ENCODE assay signal across 9 cellular contexts in genomic region chr5:54159153-54159836, GRCh38.
DNase-seq lines count a peak whose midpoint lies in the region; ATAC-seq, FAIRE-seq and TF ChIP-seq lines count a peak whose summit lies in the region.
"Had no signal": no experiment of that assay in that cellular context is flagged by ENCODE, and none has a peak within 500 bp of the region (broad histone marks: within the 10 kb centered on the region; RNA-seq: fewer than 3 reads in every experiment).

No MANE protein-coding gene starts in this region.

- in situ Hi-C loops in GM13977 (cut with MboI; ENCODE audit: low pct_unique_long_range_greater_than_20kb, low sequenced_read_pairs, unreplicated experiment) = no loop called here

- CTCF ChIA-PET in SK-N-SH (lab: Yijun Ruan, JAX) = interaction anchor here (1.0 kb wide), 1 partner anchor 56 kb away, joined by 3 read pairs; no protein-coding TSS in a partner anchor

- WGBS in SK-N-SH (ENCODE audit: low lambda C conversion rate) = 83% methylated on average over 4 of the region's 4 CpGs

- H4K20me1 ChIP-seq in SK-N-SH (ENCODE audit: insufficient read depth) = no peaks in the 10 kb centered on the region

- peak; percentile 20; the same call in 1 of the 2 replicates for TF ChIP-seq RAD21 in SK-N-SH (IDR thresholded peaks at IDR 0.05; ENCODE audit: low read length)

- no peaks in the 10 kb centered on the region; a peak in 3 of 4 replicates for H3K4me1 ChIP-seq in SK-N-SH (ENCODE audit: control insufficient read depth in 1 of 2, insufficient read depth in 2 of 2, low read depth in 1 of 2, low read length in 1 of 2)
- H3K4me1 ChIP-seq: vagina had no signal

- TF ChIP-seq EP300 in SK-N-SH (IDR thresholded peaks at IDR 0.05; ENCODE audit: borderline replicate concordance in 1 of 2, low read depth in 1 of 2, low read length in 1 of 2) = no peak

- H3K9me2 ChIP-seq in SK-N-SH = no peaks in the 10 kb centered on the region

- peak; percentile 23 for TF ChIP-seq CTCF in GM13977 (IDR thresholded peaks at IDR 0.05; ENCODE audit: extremely low read depth, insufficient read depth, missing control alignments)
- TF ChIP-seq CTCF in SK-N-SH (IDR thresholded peaks at IDR 0.05) = no peak

- no peak overlapping the region for H3K4me3 ChIP-seq in SK-N-SH (ENCODE audit: low read depth in 2 of 2, low read length in 1 of 2)
- H3K4me3 ChIP-seq: vagina had no signal

- no peak overlapping the region for H3K9ac ChIP-seq in SK-N-SH

- no peak for FAIRE-seq in RCC 7860 (lab: Jason Lieb, UNC)

- no peaks in the 10 kb centered on the region for H3K27me3 ChIP-seq in SK-N-SH (ENCODE audit: insufficient read depth)
- H3K27me3 ChIP-seq: vagina had no signal

- peak; percentile 60 for ATAC-seq in HG02759 (IDR thresholded peaks at IDR 0.05; ENCODE audit: unreplicated experiment)

- peaks cover 0 to 7% of the 10 kb centered on the region in 2 experiments for H3K36me3 ChIP-seq in SK-N-SH (replicated peaks in 1 of 2; ENCODE audit: control insufficient read depth in 1 of 2, insufficient read depth in 2 of 2, low read length in 1 of 2)
- H3K36me3 ChIP-seq: vagina had no signal

- no peaks in the 10 kb centered on the region for H3K79me2 ChIP-seq in SK-N-SH (ENCODE audit: insufficient read depth)

- DNase-seq in GM13977 (ENCODE audit: low spot score) (no peak), SK-N-SH (no peak), midbrain (lab: John Stamatoyannopoulos, UW) (peak; percentile 4), 8988T (no peak), HT-29 (ENCODE audit: low spot score) (no peak), NCI-H524 (lab: John Stamatoyannopoulos, UW) (no peak), RCC 7860 (ENCODE audit: low spot score) (no peak)

- H3K4me2 ChIP-seq in SK-N-SH = no peak overlapping the region

- H2AFZ ChIP-seq in SK-N-SH (ENCODE audit: low read depth) = no peak overlapping the region

- no peaks in the 10 kb centered on the region; the same call in 1 of the 2 replicates for H3K9me3 ChIP-seq in SK-N-SH
- H3K9me3 ChIP-seq: vagina had no signal

- POLR2A ChIA-PET in SK-N-SH (lab: Yijun Ruan, JAX) = no interaction called here

- peaks cover 6% of the 10 kb centered on the region for H3F3A ChIP-seq in SK-N-SH (replicated peaks; ENCODE audit: insufficient read depth)

- H3K27ac ChIP-seq in SK-N-SH (ENCODE audit: low read depth in 2 of 2, low read length in 1 of 2) = peak overlapping the region in 1 of 2 experiments; percentile 16; a peak in 1 of 4 replicates
- H3K27ac ChIP-seq: vagina had no signal

TF ChIP-seq in SK-N-SH, 30 proteins besides CTCF, POLR2A, EP300 and RAD21:
- TF ChIP-seq, protein P1, sequence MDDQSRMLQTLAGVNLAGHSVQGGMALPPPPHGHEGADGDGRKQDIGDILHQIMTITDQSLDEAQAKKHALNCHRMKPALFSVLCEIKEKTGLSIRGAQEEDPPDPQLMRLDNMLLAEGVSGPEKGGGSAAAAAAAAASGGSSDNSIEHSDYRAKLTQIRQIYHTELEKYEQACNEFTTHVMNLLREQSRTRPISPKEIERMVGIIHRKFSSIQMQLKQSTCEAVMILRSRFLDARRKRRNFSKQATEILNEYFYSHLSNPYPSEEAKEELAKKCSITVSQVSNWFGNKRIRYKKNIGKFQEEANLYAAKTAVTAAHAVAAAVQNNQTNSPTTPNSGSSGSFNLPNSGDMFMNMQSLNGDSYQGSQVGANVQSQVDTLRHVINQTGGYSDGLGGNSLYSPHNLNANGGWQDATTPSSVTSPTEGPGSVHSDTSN (IDR thresholded peaks at IDR 0.05) = no peak
- no peak for TF ChIP-seq TAF1 (IDR thresholded peaks at IDR 0.05; ENCODE audit: borderline replicate concordance, low read depth, low read length)
- no peak for TF ChIP-seq SMC3 (IDR thresholded peaks at IDR 0.05; ENCODE audit: low read depth, low read length)
- no peak for TF ChIP-seq NFIC (IDR thresholded peaks at IDR 0.05; ENCODE audit: borderline replicate concordance)
- TF ChIP-seq, protein P2, sequence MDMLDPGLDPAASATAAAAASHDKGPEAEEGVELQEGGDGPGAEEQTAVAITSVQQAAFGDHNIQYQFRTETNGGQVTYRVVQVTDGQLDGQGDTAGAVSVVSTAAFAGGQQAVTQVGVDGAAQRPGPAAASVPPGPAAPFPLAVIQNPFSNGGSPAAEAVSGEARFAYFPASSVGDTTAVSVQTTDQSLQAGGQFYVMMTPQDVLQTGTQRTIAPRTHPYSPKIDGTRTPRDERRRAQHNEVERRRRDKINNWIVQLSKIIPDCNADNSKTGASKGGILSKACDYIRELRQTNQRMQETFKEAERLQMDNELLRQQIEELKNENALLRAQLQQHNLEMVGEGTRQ (IDR thresholded peaks at IDR 0.05; ENCODE audit: borderline replicate concordance, low read depth, low read length) = no peak
- TF ChIP-seq FOXJ3 (CRISPR knock-in tag; IDR thresholded peaks at IDR 0.05) = no peak
- no peak for TF ChIP-seq MXI1 (IDR thresholded peaks at IDR 0.05; ENCODE audit: low read depth, low read length)
- TF ChIP-seq RXRA (IDR thresholded peaks at IDR 0.05; ENCODE audit: borderline replicate concordance, low read depth) = no peak
- no peak for TF ChIP-seq NRF1 (IDR thresholded peaks at IDR 0.05; ENCODE audit: low read depth, low read length)
- TF ChIP-seq FOSL2 (IDR thresholded peaks at IDR 0.05; ENCODE audit: borderline replicate concordance, low read depth) = no peak; the same call in 1 of the 2 replicates
- TF ChIP-seq JUND (IDR thresholded peaks at IDR 0.05) = no peak
- TF ChIP-seq GABPA (IDR thresholded peaks at IDR 0.05; ENCODE audit: low read depth) = no peak
- no peak for TF ChIP-seq MEF2A (IDR thresholded peaks at IDR 0.05; ENCODE audit: borderline replicate concordance, low read depth)
- TF ChIP-seq SIN3A (IDR thresholded peaks at IDR 0.05; ENCODE audit: borderline replicate concordance, low read depth, low read length) = no peak
